8 cellular contexts compared by ENCODE assay signal in the genomic region with DNA sequence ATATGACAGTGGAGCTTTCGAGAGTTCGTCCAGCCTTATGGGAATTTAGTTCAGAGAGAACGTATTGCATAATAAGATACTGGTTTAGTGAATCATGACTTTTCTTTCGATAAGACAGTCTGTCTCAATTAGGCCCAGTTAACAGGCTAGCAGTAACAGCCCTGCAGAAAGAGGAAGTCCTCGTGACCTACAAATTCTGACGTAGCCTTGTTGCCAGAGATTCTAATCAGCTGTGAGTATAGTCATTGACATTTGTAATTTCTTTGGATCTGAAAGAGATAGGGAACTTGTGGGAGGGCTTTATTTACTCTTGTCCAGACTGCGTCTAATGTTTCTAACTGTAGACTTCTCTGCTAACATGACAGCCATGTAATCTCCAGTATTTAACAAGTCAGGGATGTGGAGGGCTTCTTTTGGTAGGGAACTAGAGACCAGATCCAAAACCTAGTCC. TPM values are rescaled to one million over a fixed set of nuclear protein-coding genes. Genes with fewer than 3 reads are reported as not detected.
DNase-seq lines count a peak whose midpoint lies in the region; ATAC-seq and TF ChIP-seq lines count a peak whose summit lies in the region.

No MANE protein-coding gene starts in this region.

- 15 to 18% methylated on average over 7 of the region's 7 CpGs for WGBS in GM23248 (ENCODE audit: low coverage in 1 of 2, low lambda C conversion rate in 2 of 2, missing lambda C conversion rate in 2 of 2), 2 experiments
- WGBS in heart left ventricle, 4 donors, result 24 to 32% (median 28%) methylated on average over 7 of the region's 7 CpGs
- WGBS in testis, 2 donors, result 53 to 75% methylated on average over 7 of the region's 7 CpGs

- no peaks in the 10 kb centered on the region for H4K20me1 ChIP-seq in GM23248 (ENCODE audit: insufficient read depth)

- TF ChIP-seq CTCF in BE2C (IDR thresholded peaks at IDR 0.05; ENCODE audit: low read depth, low read length), result no peak
- TF ChIP-seq CTCF in heart left ventricle (IDR thresholded peaks at IDR 0.05), result no peak
- TF ChIP-seq CTCF in testis (IDR thresholded peaks at IDR 0.05), result no peak
- TF ChIP-seq CTCF in Caco-2 (IDR thresholded peaks at IDR 0.05; ENCODE audit: insufficient read depth in 1 of 2, low read depth in 1 of 2, low read length in 1 of 2, severe bottlenecking in 1 of 2, unreplicated experiment in 1 of 2), result no peak

- BruUV-seq in Caco-2 (replicated peaks; lab: Mats Ljungman, UMichigan), result no TSS peak

- H3K27ac ChIP-seq in GM23248 (peak overlapping the region; percentile 42), heart left ventricle (peak overlapping the region in 3 of 12 donors; percentile 14 to 63 (median 35)), testis (no peak overlapping the region)

- H3F3A ChIP-seq in GM23248 (ENCODE audit: insufficient read depth), result peaks cover 11% of the 10 kb centered on the region

- H3K9me3 ChIP-seq in BE2C (no peaks in the 10 kb centered on the region), GM23248 (ENCODE audit: low read depth) (no peaks in the 10 kb centered on the region), heart left ventricle (peaks cover 0 to 4% (median 0%) of the 10 kb centered on the region in 12 donors), testis (no peaks in the 10 kb centered on the region), Caco-2 (no peaks in the 10 kb centered on the region)

- peak overlapping the region; percentile 46 for H3K4me2 ChIP-seq in GM23248 (ENCODE audit: unreplicated experiment)

- peaks cover 2% of the 10 kb centered on the region for H3K27me3 Mint-ChIP-seq in Caco-2 (ENCODE audit: insufficient read depth, unreplicated experiment)

- DNase-seq in BE2C (peak; percentile 25), GM23248 (peak; percentile 88), SK-MEL-5 (ENCODE audit: low read depth, low spot score) (peak; percentile 84), heart left ventricle (peak in 1 of 5 donors; percentile 22), testis (peak; percentile 37), activated gamma-delta T cell treated with Interleukin-2 at 50 U/mL for 16 hours (no peak), DMS79 (lab: John Stamatoyannopoulos, UW) (no peak), Caco-2 (no peak)

- H3K79me2 ChIP-seq in GM23248 (ENCODE audit: insufficient read depth), result no peaks in the 10 kb centered on the region

- peak; percentile 30 to 71 (median 64) for ATAC-seq in heart left ventricle

- peaks cover 5% of the 10 kb centered on the region for H3K4me1 Mint-ChIP-seq in Caco-2 (ENCODE audit: low read depth, unreplicated experiment)

- CTCF ChIA-PET in Caco-2 (lab: Charles Lee), result no interaction called here

- POLR2A ChIA-PET in Caco-2 (lab: Charles Lee), result no interaction called here

- H2AFZ ChIP-seq in GM23248, result peak overlapping the region; percentile 26; the same call in 1 of the 2 replicates

- TF ChIP-seq POLR2A in heart left ventricle (IDR thresholded peaks at IDR 0.05) (no peak), testis (IDR thresholded peaks at IDR 0.05) (no peak)

- H3K9ac ChIP-seq in GM23248, result no peak overlapping the region

- no peaks in the 10 kb centered on the region for H3K9me3 Mint-ChIP-seq in Caco-2 (ENCODE audit: unreplicated experiment)

- H3K4me1 ChIP-seq in BE2C (peaks cover 7% of the 10 kb centered on the region), GM23248 (ENCODE audit: insufficient read depth) (peaks cover 16% of the 10 kb centered on the region), heart left ventricle (peaks cover 0 to 28% (median 19%) of the 10 kb centered on the region in 12 donors), testis (no peaks in the 10 kb centered on the region), Caco-2 (no peaks in the 10 kb centered on the region)

- H3K36me3 Mint-ChIP-seq in Caco-2 (ENCODE audit: insufficient read depth, unreplicated experiment), result no peaks in the 10 kb centered on the region

- H3K9me2 ChIP-seq in GM23248 (ENCODE audit: insufficient read depth), result no peaks in the 10 kb centered on the region

- in situ Hi-C loops in GM23248 (cut with MboI) (no loop called here), SK-MEL-5 (cut with HindIII; ENCODE audit: low pct_unique_long_range_greater_than_20kb, low sequenced_read_pairs) (no loop called here)

- no peak overlapping the region for H3K27ac Mint-ChIP-seq in Caco-2 (ENCODE audit: unreplicated experiment)

- H3K27me3 ChIP-seq in BE2C (no peaks in the 10 kb centered on the region), GM23248 (replicated peaks; ENCODE audit: insufficient read depth) (no peaks in the 10 kb centered on the region), heart left ventricle (no peaks in the 10 kb centered on the region), testis (no peaks in the 10 kb centered on the region), Caco-2 (replicated peaks; ENCODE audit: control insufficient read depth, insufficient read depth, low read length) (no peaks in the 10 kb centered on the region)

- H3K4me3 ChIP-seq in BE2C (ENCODE audit: low read depth, low read length), result no peak overlapping the region
- no peak overlapping the region; the same call in 1 of the 2 replicates for H3K4me3 ChIP-seq in GM23248
- H3K4me3 ChIP-seq in heart left ventricle, result no peak overlapping the region
- H3K4me3 ChIP-seq in testis, result no peak overlapping the region
- H3K4me3 ChIP-seq in Caco-2 (ENCODE audit: low read depth, low read length), result no peak overlapping the region

- intact Hi-C loops in heart left ventricle (cut with DNase I), result no loop called here
- intact Hi-C loops in testis (cut with DNase I; ENCODE audit: low total_unique reads), result no loop called here
- intact Hi-C loops in Caco-2 (cut with micrococcal nuclease; ENCODE audit: unreplicated experiment), result no loop called here

- H3K4me3 Mint-ChIP-seq in Caco-2 (ENCODE audit: unreplicated experiment), result no peak overlapping the region

- H3K36me3 ChIP-seq in BE2C (no peaks in the 10 kb centered on the region), GM23248 (ENCODE audit: low read depth) (no peaks in the 10 kb centered on the region), heart left ventricle (no peaks in the 10 kb centered on the region), testis (ENCODE audit: low read depth, missing control alignments) (no peaks in the 10 kb centered on the region), Caco-2 (ENCODE audit: control insufficient read depth, insufficient read depth, low read length) (no peaks in the 10 kb centered on the region)

RNA-seq across cellular contexts. Expression of gene ART3, which starts 15.8 kb away (rescaled TPM):
- polyA plus RNA-seq in BE2C (2012; ENCODE audit: insufficient read depth, insufficient read length, low read depth), result 0.71 TPM
- total RNA-seq in GM23248 (2014; rRNA removed; shearing (Covaris generic)), result not detected in 2 replicates
- polyA plus RNA-seq in GM23248 (2016; fragmentation: Nextera tagmentation; extraction: Ambion mirVana) (not detected in 2 replicates), heart left ventricle (100 to 1,000 TPM in 1 of 2 donors, 10 to 100 TPM in 1; 67.8 to 139 TPM), testis (ENCODE audit: insufficient read depth, low read depth, low replicate concordance) (166 TPM)
- total RNA-seq in SK-MEL-5 (2014; rRNA removed; shearing (Covaris generic)), result 8.5 and 9.7 TPM in 2 replicates
- polyA plus RNA-seq in SK-MEL-5 (2015; cell fraction: cytosol; rRNA removed), result 6.0 and 7.0 TPM in 2 replicates
- 20.4 and 35.4 TPM in 2 replicates for polyA plus RNA-seq in SK-MEL-5 (2015; cell fraction: nucleus; rRNA removed)
- total RNA-seq in heart left ventricle (100 to 1,000 TPM in 2 of 9 donors, 10 to 100 TPM in 7; 38.8 to 230 (median 73.4) TPM), testis (10 to 100 TPM; 52.5 to 73.9 TPM), Caco-2 (2022) (not detected in 2 replicates)

RNA-seq across cellular contexts. Expression of gene CXCL11, which starts 54.4 kb away (rescaled TPM):
- not detected for polyA plus RNA-seq in BE2C (2012; ENCODE audit: insufficient read depth, insufficient read length, low read depth)
- total RNA-seq in GM23248 (2014; rRNA removed; shearing (Covaris generic)), result not detected in 2 replicates
- not detected in 2 replicates for polyA plus RNA-seq in GM23248 (2016; fragmentation: Nextera tagmentation; extraction: Ambion mirVana)
- total RNA-seq in SK-MEL-5 (2014; rRNA removed; shearing (Covaris generic)), result 0.26 TPM in 1 of 2 replicates, not detected in the other
- 0.10 and 0.17 TPM in 2 replicates for polyA plus RNA-seq in SK-MEL-5 (2015; cell fraction: cytosol; rRNA removed)
- not detected in 2 replicates for polyA plus RNA-seq in SK-MEL-5 (2015; cell fraction: nucleus; rRNA removed)
- total RNA-seq in heart left ventricle, result 10 to 100 TPM in 1 of 9 donors, 1 to 10 TPM in 1, under 1 TPM in 1, not detected in 6; 0.36 to 70.7 (median 3.3) TPM
- polyA plus RNA-seq in heart left ventricle, result under 1 TPM in 1 of 2 donors, not detected in 1; 0.06 TPM
- under 1 TPM in 1 of 2 donors, not detected in 1; 0.55 TPM for total RNA-seq in testis
- 2.0 TPM for polyA plus RNA-seq in testis (ENCODE audit: insufficient read depth, low read depth, low replicate concordance)
- not detected in 2 replicates for total RNA-seq in Caco-2 (2022)

RNA-seq across cellular contexts. Expression of gene NUP54, which starts 57.9 kb away (rescaled TPM):
- 27.9 TPM for polyA plus RNA-seq in BE2C (2012; ENCODE audit: insufficient read depth, insufficient read length, low read depth)
- 26.4 and 47.3 TPM in 2 replicates for total RNA-seq in GM23248 (2014; rRNA removed; shearing (Covaris generic))
- polyA plus RNA-seq in GM23248 (2016; fragmentation: Nextera tagmentation; extraction: Ambion mirVana), result 35.9 and 37.6 TPM in 2 replicates
- total RNA-seq in SK-MEL-5 (2014; rRNA removed; shearing (Covaris generic)), result 32.0 and 36.2 TPM in 2 replicates
- polyA plus RNA-seq in SK-MEL-5 (2015; cell fraction: cytosol; rRNA removed), result 18.9 and 27.7 TPM in 2 replicates
- 39.4 and 74.8 TPM in 2 replicates for polyA plus RNA-seq in SK-MEL-5 (2015; cell fraction: nucleus; rRNA removed)
- 10 to 100 TPM; 14.2 to 26.7 (median 18.1) TPM for total RNA-seq in heart left ventricle
- 10 to 100 TPM; 10.7 to 12.8 TPM for polyA plus RNA-seq in heart left ventricle
- 10 to 100 TPM; 45.0 to 48.6 TPM for total RNA-seq in testis
- polyA plus RNA-seq in testis (ENCODE audit: insufficient read depth, low read depth, low replicate concordance), result 39.0 TPM
- total RNA-seq in Caco-2 (2022), result 64.9 and 68.8 TPM in 2 replicates

Comparison
In these comparisons a context has a peak if more than half of its experiments do, and no peak if none do; other contexts are left out.
1. DNase-seq: peak in BE2C (single experiment), GM23248 (single experiment), SK-MEL-5 (single experiment) and testis (single experiment); none in activated gamma-delta T cell treated with Interleukin-2 at 50 U/mL for 16 hours (single experiment), DMS79 (single experiment) and Caco-2 (0 of 2).